Comparison of ENCODE assay signal across 1 cellular context in the genomic region with DNA sequence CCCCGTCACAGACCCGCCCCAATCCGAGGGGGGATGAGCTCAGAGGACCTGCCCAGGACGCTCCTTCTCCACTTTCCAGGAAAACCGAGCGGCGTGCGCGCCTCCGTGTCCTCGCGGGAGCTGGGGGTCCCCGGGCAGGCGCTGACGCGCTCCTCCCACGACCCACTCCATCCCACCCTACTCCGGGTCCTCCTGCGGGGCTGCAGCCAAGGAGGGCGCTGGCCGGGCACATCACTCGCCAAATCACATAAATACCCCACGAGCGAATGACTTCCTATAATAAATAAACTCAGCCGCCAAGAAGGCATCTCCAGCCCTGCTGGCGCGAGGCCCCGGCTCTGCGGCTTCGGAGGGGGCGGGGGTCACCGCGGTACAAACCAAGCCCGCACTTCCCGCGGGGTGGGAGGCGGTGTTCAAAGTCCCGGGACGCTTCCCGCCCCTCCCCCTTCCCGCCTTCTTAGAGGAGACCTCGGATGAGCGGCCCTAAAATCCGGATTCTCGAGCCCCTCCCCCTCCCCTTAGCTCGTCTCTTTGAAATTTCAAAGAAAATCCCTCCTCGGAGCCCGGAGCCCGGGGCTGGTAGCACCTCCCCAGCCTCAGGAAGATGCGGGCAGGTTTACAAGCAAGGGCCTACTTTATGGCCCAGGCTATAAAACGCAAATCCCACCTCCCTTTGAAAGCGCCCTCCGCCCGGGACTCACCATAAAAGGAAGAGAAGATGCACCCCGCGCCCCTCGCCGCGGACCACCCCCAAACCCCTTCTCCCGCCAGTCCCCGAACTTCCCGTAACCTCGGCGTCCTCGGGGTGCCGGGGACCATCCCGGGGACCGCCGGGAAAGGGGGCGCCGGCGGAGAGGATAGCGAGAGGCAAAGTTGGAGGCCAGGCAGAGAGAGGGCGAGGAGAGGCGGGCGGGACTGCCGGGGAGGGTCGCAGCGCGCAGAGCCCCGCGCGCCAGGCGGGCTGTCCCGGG.
TF ChIP-seq lines count a peak whose summit lies in the region.

No MANE protein-coding gene starts in this region.

TF ChIP-seq in H1, 55 proteins besides CTCF, POLR2A, EP300 and RAD21:
- TF ChIP-seq KDM4A (IDR thresholded peaks at IDR 0.05; ENCODE audit: low read depth, low read length, severe bottlenecking) (peak; percentile 32), SIX5 (IDR thresholded peaks at IDR 0.05; ENCODE audit: low read depth, low read length) (no peak), SP4 (IDR thresholded peaks at IDR 0.05; ENCODE audit: low read length) (no peak), NANOG (IDR thresholded peaks at IDR 0.05; ENCODE audit: insufficient read depth, low read depth, low read length, poor library complexity, severe bottlenecking) (no peak), SIN3A (conservative IDR thresholded peaks at IDR 0.05 in 1 of 2, IDR thresholded peaks at IDR 0.05 in 1 of 2; ENCODE audit: low read depth in 1 of 2, low read length in 2 of 2) (no peak), TCF12 (IDR thresholded peaks at IDR 0.05; ENCODE audit: low read depth, low read length) (0 out of 2 replicates have a peak, but pooled peaks have one; percentile 8), BACH1 (IDR thresholded peaks at IDR 0.05; ENCODE audit: low read length) (no peak), CHD1 (IDR thresholded peaks at IDR 0.05; ENCODE audit: low read depth, low read length) (no peak), TAF1 (IDR thresholded peaks at IDR 0.05; ENCODE audit: low read depth, low read length) (0 out of 2 replicates have a peak, but pooled peaks have one; percentile 29), CTBP2 (IDR thresholded peaks at IDR 0.05; ENCODE audit: borderline replicate concordance, insufficient read depth, insufficient read length, low read length) (peak; percentile 27), CBX8 (IDR thresholded peaks at IDR 0.05; ENCODE audit: borderline replicate concordance, low read depth, low read length) (no peak), POLR2AphosphoS5 (IDR thresholded peaks at IDR 0.05; ENCODE audit: low read depth, low read length) (no peak), CEBPB (IDR thresholded peaks at IDR 0.05; ENCODE audit: low read depth, low read length) (no peak), SRF (IDR thresholded peaks at IDR 0.05; ENCODE audit: low read depth, low read length) (no peak), POU5F1 (IDR thresholded peaks at IDR 0.05; ENCODE audit: low read depth, low read length) (no peak), MAFK (IDR thresholded peaks at IDR 0.05; ENCODE audit: low read depth, low read length) (no peak), RXRA (IDR thresholded peaks at IDR 0.05; ENCODE audit: insufficient read depth, low read depth, low read length) (no peak), SUZ12 (IDR thresholded peaks at IDR 0.05; ENCODE audit: low read length) (peak; percentile 74; the same call in 1 of the 2 replicates), CHD2 (IDR thresholded peaks at IDR 0.05; ENCODE audit: low read length) (no peak), JUN (IDR thresholded peaks at IDR 0.05; ENCODE audit: low read depth, low read length) (no peak), TAF7 (optimal IDR thresholded peaks at IDR 0.05; ENCODE audit: borderline replicate concordance, low read depth, low read length) (no peak), EZH2 (IDR thresholded peaks at IDR 0.05; ENCODE audit: low read depth, low read length, severe bottlenecking) (peak; percentile 43), SP1 (IDR thresholded peaks at IDR 0.05; ENCODE audit: low read depth, low read length) (peak; percentile 44; the same call in 1 of the 2 replicates), HDAC2 (IDR thresholded peaks at IDR 0.05; ENCODE audit: borderline replicate concordance in 1 of 2, low read depth in 2 of 2, low read length in 2 of 2) (no peak)
- TF ChIP-seq, protein P1, sequence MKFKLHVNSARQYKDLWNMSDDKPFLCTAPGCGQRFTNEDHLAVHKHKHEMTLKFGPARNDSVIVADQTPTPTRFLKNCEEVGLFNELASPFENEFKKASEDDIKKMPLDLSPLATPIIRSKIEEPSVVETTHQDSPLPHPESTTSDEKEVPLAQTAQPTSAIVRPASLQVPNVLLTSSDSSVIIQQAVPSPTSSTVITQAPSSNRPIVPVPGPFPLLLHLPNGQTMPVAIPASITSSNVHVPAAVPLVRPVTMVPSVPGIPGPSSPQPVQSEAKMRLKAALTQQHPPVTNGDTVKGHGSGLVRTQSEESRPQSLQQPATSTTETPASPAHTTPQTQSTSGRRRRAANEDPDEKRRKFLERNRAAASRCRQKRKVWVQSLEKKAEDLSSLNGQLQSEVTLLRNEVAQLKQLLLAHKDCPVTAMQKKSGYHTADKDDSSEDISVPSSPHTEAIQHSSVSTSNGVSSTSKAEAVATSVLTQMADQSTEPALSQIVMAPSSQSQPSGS (IDR thresholded peaks at IDR 0.05; ENCODE audit: low read length) = no peak
- TF ChIP-seq, protein P2, sequence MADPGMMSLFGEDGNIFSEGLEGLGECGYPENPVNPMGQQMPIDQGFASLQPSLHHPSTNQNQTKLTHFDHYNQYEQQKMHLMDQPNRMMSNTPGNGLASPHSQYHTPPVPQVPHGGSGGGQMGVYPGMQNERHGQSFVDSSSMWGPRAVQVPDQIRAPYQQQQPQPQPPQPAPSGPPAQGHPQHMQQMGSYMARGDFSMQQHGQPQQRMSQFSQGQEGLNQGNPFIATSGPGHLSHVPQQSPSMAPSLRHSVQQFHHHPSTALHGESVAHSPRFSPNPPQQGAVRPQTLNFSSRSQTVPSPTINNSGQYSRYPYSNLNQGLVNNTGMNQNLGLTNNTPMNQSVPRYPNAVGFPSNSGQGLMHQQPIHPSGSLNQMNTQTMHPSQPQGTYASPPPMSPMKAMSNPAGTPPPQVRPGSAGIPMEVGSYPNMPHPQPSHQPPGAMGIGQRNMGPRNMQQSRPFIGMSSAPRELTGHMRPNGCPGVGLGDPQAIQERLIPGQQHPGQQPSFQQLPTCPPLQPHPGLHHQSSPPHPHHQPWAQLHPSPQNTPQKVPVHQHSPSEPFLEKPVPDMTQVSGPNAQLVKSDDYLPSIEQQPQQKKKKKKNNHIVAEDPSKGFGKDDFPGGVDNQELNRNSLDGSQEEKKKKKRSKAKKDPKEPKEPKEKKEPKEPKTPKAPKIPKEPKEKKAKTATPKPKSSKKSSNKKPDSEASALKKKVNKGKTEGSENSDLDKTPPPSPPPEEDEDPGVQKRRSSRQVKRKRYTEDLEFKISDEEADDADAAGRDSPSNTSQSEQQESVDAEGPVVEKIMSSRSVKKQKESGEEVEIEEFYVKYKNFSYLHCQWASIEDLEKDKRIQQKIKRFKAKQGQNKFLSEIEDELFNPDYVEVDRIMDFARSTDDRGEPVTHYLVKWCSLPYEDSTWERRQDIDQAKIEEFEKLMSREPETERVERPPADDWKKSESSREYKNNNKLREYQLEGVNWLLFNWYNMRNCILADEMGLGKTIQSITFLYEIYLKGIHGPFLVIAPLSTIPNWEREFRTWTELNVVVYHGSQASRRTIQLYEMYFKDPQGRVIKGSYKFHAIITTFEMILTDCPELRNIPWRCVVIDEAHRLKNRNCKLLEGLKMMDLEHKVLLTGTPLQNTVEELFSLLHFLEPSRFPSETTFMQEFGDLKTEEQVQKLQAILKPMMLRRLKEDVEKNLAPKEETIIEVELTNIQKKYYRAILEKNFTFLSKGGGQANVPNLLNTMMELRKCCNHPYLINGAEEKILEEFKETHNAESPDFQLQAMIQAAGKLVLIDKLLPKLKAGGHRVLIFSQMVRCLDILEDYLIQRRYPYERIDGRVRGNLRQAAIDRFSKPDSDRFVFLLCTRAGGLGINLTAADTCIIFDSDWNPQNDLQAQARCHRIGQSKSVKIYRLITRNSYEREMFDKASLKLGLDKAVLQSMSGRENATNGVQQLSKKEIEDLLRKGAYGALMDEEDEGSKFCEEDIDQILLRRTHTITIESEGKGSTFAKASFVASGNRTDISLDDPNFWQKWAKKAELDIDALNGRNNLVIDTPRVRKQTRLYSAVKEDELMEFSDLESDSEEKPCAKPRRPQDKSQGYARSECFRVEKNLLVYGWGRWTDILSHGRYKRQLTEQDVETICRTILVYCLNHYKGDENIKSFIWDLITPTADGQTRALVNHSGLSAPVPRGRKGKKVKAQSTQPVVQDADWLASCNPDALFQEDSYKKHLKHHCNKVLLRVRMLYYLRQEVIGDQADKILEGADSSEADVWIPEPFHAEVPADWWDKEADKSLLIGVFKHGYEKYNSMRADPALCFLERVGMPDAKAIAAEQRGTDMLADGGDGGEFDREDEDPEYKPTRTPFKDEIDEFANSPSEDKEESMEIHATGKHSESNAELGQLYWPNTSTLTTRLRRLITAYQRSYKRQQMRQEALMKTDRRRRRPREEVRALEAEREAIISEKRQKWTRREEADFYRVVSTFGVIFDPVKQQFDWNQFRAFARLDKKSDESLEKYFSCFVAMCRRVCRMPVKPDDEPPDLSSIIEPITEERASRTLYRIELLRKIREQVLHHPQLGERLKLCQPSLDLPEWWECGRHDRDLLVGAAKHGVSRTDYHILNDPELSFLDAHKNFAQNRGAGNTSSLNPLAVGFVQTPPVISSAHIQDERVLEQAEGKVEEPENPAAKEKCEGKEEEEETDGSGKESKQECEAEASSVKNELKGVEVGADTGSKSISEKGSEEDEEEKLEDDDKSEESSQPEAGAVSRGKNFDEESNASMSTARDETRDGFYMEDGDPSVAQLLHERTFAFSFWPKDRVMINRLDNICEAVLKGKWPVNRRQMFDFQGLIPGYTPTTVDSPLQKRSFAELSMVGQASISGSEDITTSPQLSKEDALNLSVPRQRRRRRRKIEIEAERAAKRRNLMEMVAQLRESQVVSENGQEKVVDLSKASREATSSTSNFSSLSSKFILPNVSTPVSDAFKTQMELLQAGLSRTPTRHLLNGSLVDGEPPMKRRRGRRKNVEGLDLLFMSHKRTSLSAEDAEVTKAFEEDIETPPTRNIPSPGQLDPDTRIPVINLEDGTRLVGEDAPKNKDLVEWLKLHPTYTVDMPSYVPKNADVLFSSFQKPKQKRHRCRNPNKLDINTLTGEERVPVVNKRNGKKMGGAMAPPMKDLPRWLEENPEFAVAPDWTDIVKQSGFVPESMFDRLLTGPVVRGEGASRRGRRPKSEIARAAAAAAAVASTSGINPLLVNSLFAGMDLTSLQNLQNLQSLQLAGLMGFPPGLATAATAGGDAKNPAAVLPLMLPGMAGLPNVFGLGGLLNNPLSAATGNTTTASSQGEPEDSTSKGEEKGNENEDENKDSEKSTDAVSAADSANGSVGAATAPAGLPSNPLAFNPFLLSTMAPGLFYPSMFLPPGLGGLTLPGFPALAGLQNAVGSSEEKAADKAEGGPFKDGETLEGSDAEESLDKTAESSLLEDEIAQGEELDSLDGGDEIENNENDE (IDR thresholded peaks at IDR 0.05; ENCODE audit: insufficient replicate concordance, low read length) = no peak
- TF ChIP-seq, protein P3, sequence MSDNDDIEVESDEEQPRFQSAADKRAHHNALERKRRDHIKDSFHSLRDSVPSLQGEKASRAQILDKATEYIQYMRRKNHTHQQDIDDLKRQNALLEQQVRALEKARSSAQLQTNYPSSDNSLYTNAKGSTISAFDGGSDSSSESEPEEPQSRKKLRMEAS (IDR thresholded peaks at IDR 0.05) = no peak
